ENCODE assay signal across 1 cellular context in the genomic region with DNA sequence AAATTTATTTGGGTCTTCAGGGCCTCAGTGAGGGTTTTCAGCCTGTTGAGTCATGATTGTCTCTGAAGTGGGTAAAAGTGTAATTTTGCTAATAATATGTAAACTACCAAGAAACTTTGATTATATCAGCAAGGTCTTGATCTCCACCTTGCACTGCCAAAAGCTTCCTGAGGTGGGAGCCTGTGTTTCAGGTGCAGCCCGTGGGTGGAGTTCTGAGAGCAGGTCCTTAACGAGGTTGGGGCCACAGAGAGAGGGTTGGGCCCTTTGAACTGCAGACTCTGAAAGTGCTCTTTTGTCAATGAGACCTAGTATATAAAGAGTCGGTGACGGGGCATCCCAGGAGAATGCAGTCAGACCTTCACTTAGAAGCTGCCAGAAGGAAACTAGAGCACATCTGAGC.
TF ChIP-seq lines count a peak whose summit lies in the region.

No MANE protein-coding gene starts in this region.

TF ChIP-seq in H1, 55 proteins besides CTCF, POLR2A, EP300 and RAD21 (continued from another document):
- TF ChIP-seq PHF8 (conservative IDR thresholded peaks at IDR 0.05; ENCODE audit: low read depth, low read length): no peak
- TF ChIP-seq ASH2L (IDR thresholded peaks at IDR 0.05; ENCODE audit: low read length): no peak
- TF ChIP-seq SIX5 (IDR thresholded peaks at IDR 0.05; ENCODE audit: low read depth, low read length): no peak
- TF ChIP-seq SP1 (IDR thresholded peaks at IDR 0.05; ENCODE audit: low read depth, low read length): no peak
- TF ChIP-seq, protein P1, sequence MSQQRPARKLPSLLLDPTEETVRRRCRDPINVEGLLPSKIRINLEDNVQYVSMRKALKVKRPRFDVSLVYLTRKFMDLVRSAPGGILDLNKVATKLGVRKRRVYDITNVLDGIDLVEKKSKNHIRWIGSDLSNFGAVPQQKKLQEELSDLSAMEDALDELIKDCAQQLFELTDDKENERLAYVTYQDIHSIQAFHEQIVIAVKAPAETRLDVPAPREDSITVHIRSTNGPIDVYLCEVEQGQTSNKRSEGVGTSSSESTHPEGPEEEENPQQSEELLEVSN (IDR thresholded peaks at IDR 0.05): no peak
- no peak for TF ChIP-seq CHD2 (IDR thresholded peaks at IDR 0.05; ENCODE audit: low read length)
- TF ChIP-seq CEBPB (IDR thresholded peaks at IDR 0.05; ENCODE audit: low read depth, low read length): no peak
- TF ChIP-seq KDM1A (IDR thresholded peaks at IDR 0.05; ENCODE audit: borderline replicate concordance, low read length): no peak
- no peak for TF ChIP-seq TBP (IDR thresholded peaks at IDR 0.05; ENCODE audit: low read depth, low read length)
- no peak for TF ChIP-seq TAF7 (optimal IDR thresholded peaks at IDR 0.05; ENCODE audit: borderline replicate concordance, low read depth, low read length)
- no peak for TF ChIP-seq KDM4A (IDR thresholded peaks at IDR 0.05; ENCODE audit: low read depth, low read length, severe bottlenecking)
